In genomic region chr17:50904522-50905459, GRCh38 we compare ENCODE assay signal across 8 cellular contexts. TPM values are rescaled to one million over a fixed set of nuclear protein-coding genes. Genes with fewer than 3 reads are reported as not detected.
DNase-seq lines count a peak whose midpoint lies in the region; ATAC-seq, FAIRE-seq and TF ChIP-seq lines count a peak whose summit lies in the region.

No MANE protein-coding gene starts in this region.

- H3K9me2 ChIP-seq in Karpas-422 (replicated peaks; ENCODE audit: insufficient read depth, low read length) = no peaks in the 10 kb centered on the region
- H3K9me2 ChIP-seq in SK-N-SH = no peaks in the 10 kb centered on the region

- intact Hi-C loops in pancreas (cut with DNase I) = loop anchor here in 1 of 3 donors (5.0 kb wide), 1 partner anchor 37 kb away; the partner anchor contains the start of gene TOB1

- H3K9ac ChIP-seq in Karpas-422 (ENCODE audit: low read length) (peak overlapping the region; percentile 26; the same call in 1 of the 2 replicates), SK-N-SH (peak overlapping the region; percentile 38; the same call in 1 of the 2 replicates)

- no peak for DNase-seq in Karpas-422
- DNase-seq in SK-N-SH = peak; percentile 90
- DNase-seq in fibroblast of mammary gland (ENCODE audit: low read depth) = peak; percentile 17
- peak; percentile 84 to 94 (median 84) for DNase-seq in pancreas
- no peak for DNase-seq in Kasumi-1 (lab: John Stamatoyannopoulos, UW)
- no peak for DNase-seq in SKM-1 (lab: John Stamatoyannopoulos, UW; ENCODE audit: unreplicated experiment)

- H3K9me3 ChIP-seq in Karpas-422 (ENCODE audit: low read length) (no peaks in the 10 kb centered on the region), SK-N-SH (no peaks in the 10 kb centered on the region), pancreas (no peaks in the 10 kb centered on the region)

- peaks cover 18% of the 10 kb centered on the region for H3K4me1 ChIP-seq in Karpas-422 (ENCODE audit: low read length)
- peaks cover 13 to 42% of the 10 kb centered on the region in 2 experiments for H3K4me1 ChIP-seq in SK-N-SH (ENCODE audit: control insufficient read depth in 1 of 2, insufficient read depth in 2 of 2, low read depth in 1 of 2, low read length in 1 of 2)
- peaks cover 68 to 73% (median 73%) of the 10 kb centered on the region in 3 donors for H3K4me1 ChIP-seq in pancreas

- TF ChIP-seq EP300 in SK-N-SH (IDR thresholded peaks at IDR 0.05; ENCODE audit: borderline replicate concordance in 1 of 2, low read depth in 1 of 2, low read length in 1 of 2) = peak in 1 of 2 experiments; percentile 54; a peak in 2 of 4 replicates

- no peaks in the 10 kb centered on the region for H3F3A ChIP-seq in SK-N-SH (replicated peaks; ENCODE audit: insufficient read depth)

- no peaks in the 10 kb centered on the region for H3K79me2 ChIP-seq in Karpas-422 (ENCODE audit: low read length)
- no peaks in the 10 kb centered on the region for H3K79me2 ChIP-seq in SK-N-SH (ENCODE audit: insufficient read depth)

- H3K36me3 ChIP-seq in Karpas-422 (ENCODE audit: insufficient read depth, low read length) (no peaks in the 10 kb centered on the region), SK-N-SH (replicated peaks in 1 of 2; ENCODE audit: control insufficient read depth in 1 of 2, insufficient read depth in 2 of 2, low read length in 1 of 2) (no peaks in the 10 kb centered on the region), pancreas (no peaks in the 10 kb centered on the region)

- TF ChIP-seq RAD21 in SK-N-SH (IDR thresholded peaks at IDR 0.05; ENCODE audit: low read length) = peak; percentile 77

- ATAC-seq in pancreas = peak; percentile 47 to 64 (median 58)
- no peak for ATAC-seq in HG02642 (IDR thresholded peaks at IDR 0.05; ENCODE audit: poor library complexity, unreplicated experiment)
- no peak for ATAC-seq in GM21360 (IDR thresholded peaks at IDR 0.05; ENCODE audit: unreplicated experiment)

- no peak overlapping the region for H3K27ac ChIP-seq in Karpas-422 (ENCODE audit: low read length)
- H3K27ac ChIP-seq in SK-N-SH (ENCODE audit: low read depth in 2 of 2, low read length in 1 of 2) = peak overlapping the region; percentile 61 to 92; a peak in 3 of 4 replicates
- H3K27ac ChIP-seq in pancreas = peak overlapping the region; percentile 90 to 97 (median 94)

- no peak for FAIRE-seq in pancreas (lab: Jason Lieb, UNC)

- 71% methylated on average over 11 of the region's 16 CpGs for WGBS in SK-N-SH (ENCODE audit: low lambda C conversion rate)
- 12 to 14% methylated on average over 16 of the region's 16 CpGs for WGBS in pancreas, 2 donors

- POLR2A ChIA-PET in SK-N-SH (lab: Yijun Ruan, JAX) = interaction anchor here (1.0 to 4.9 kb wide), 13 partner anchors 15 to 142 kb away, joined by 3 to 106 read pairs (median 12); partner anchors contain the start of gene TOB1

- CTCF ChIA-PET in SK-N-SH (lab: Yijun Ruan, JAX) = interaction anchor here (0.6 to 5.8 kb wide), 20 partner anchors 13 to 121 kb away, joined by 3 to 72 read pairs (median 5); partner anchors contain the start of gene TOB1

- no peaks in the 10 kb centered on the region for H3K27me3 ChIP-seq in Karpas-422 (ENCODE audit: low read length)
- H3K27me3 ChIP-seq in SK-N-SH (ENCODE audit: insufficient read depth) = no peaks in the 10 kb centered on the region
- H3K27me3 ChIP-seq in pancreas = no peaks in the 10 kb centered on the region

- peak overlapping the region; percentile 44 for H3K4me2 ChIP-seq in Karpas-422 (ENCODE audit: low read depth, low read length, poor library complexity, severe bottlenecking)
- H3K4me2 ChIP-seq in SK-N-SH = peak overlapping the region; percentile 14; the same call in 1 of the 2 replicates

- peak overlapping the region; percentile 62; the same call in 1 of the 2 replicates for H2AFZ ChIP-seq in Karpas-422 (ENCODE audit: low read length)
- peak overlapping the region; percentile 77 for H2AFZ ChIP-seq in SK-N-SH (ENCODE audit: low read depth)

- H4K20me1 ChIP-seq in Karpas-422 (ENCODE audit: insufficient read depth, low read depth, low read length) (no peaks in the 10 kb centered on the region), SK-N-SH (ENCODE audit: insufficient read depth) (no peaks in the 10 kb centered on the region)

- TF ChIP-seq CTCF in SK-N-SH (IDR thresholded peaks at IDR 0.05) = no peak; the same call in 1 of the 2 replicates
- no peak for TF ChIP-seq CTCF in fibroblast of mammary gland (conservative IDR thresholded peaks at IDR 0.05; ENCODE audit: control insufficient read depth, insufficient read depth, low read depth, low read length)
- TF ChIP-seq CTCF in pancreas (IDR thresholded peaks at IDR 0.05) = no peak

- H3K4me3 ChIP-seq in Karpas-422 (ENCODE audit: low read length) (peak overlapping the region; percentile 33), SK-N-SH (ENCODE audit: low read depth in 2 of 2, low read length in 1 of 2) (no peak overlapping the region), fibroblast of mammary gland (ENCODE audit: control insufficient read depth, low read depth, low read length) (no peak overlapping the region), pancreas (peak overlapping the region in 2 of 4 donors; percentile 11 to 15)

TF ChIP-seq in SK-N-SH, 30 proteins besides CTCF, POLR2A, EP300 and RAD21:
- TF ChIP-seq NRF1 (IDR thresholded peaks at IDR 0.05; ENCODE audit: low read depth, low read length) (no peak), FOSL2 (IDR thresholded peaks at IDR 0.05; ENCODE audit: borderline replicate concordance, low read depth) (no peak), RXRA (IDR thresholded peaks at IDR 0.05; ENCODE audit: borderline replicate concordance, low read depth) (no peak), FOXJ3 (CRISPR knock-in tag; IDR thresholded peaks at IDR 0.05) (peak; percentile 75; the same call in 1 of the 2 replicates), RCOR1 (IDR thresholded peaks at IDR 0.05; ENCODE audit: low read length) (peak; percentile 59), CHD2 (IDR thresholded peaks at IDR 0.05; ENCODE audit: low read length, partially characterized antibody) (peak; percentile 73), GABPA (IDR thresholded peaks at IDR 0.05; ENCODE audit: low read depth) (no peak), SMC3 (IDR thresholded peaks at IDR 0.05; ENCODE audit: low read depth, low read length) (peak; percentile 59; the same call in 1 of the 2 replicates), IRF3 (IDR thresholded peaks at IDR 0.05; ENCODE audit: low read depth, low read length) (no peak), TCF12 (IDR thresholded peaks at IDR 0.05) (peak; percentile 14; the same call in 1 of the 2 replicates), NFIC (IDR thresholded peaks at IDR 0.05; ENCODE audit: borderline replicate concordance) (peak; percentile 86), USF2 (IDR thresholded peaks at IDR 0.05; ENCODE audit: borderline replicate concordance, low read depth, low read length) (no peak), TEAD4 (IDR thresholded peaks at IDR 0.05; ENCODE audit: borderline replicate concordance, insufficient read depth) (0 out of 2 replicates have a peak, but pooled peaks have one; percentile 18), GATA2 (CRISPR knock-in tag; IDR thresholded peaks at IDR 0.05) (no peak)

RNA-seq across cellular contexts. Expression of gene TOB1, which starts 38.6 kb away (rescaled TPM):
- 8.2 and 25.9 TPM in 2 replicates for total RNA-seq in Karpas-422 (2014; rRNA removed; shearing (Covaris generic); ENCODE audit: low replicate concordance)
- polyA plus RNA-seq in SK-N-SH (2012; rRNA removed) (19.3 and 21.8 TPM in 2 replicates), pancreas (10 to 100 TPM; 33.1 to 45.8 TPM)
- 18.3 and 22.8 TPM in 2 replicates for polyA plus RNA-seq in SK-N-SH (2012; cell fraction: cytosol; rRNA removed)
- 14.2 and 22.7 TPM in 2 replicates for polyA plus RNA-seq in SK-N-SH (2012; cell fraction: nucleus; rRNA removed)
- total RNA-seq in pancreas = 100 to 1,000 TPM in 3 of 6 donors, 10 to 100 TPM in 3; 65.9 to 157 (median 99.0) TPM

Comparison
In these comparisons a context has a peak if more than half of its experiments do, and no peak if none do; other contexts are left out.
1. DNase-seq: peak in SK-N-SH (single experiment), fibroblast of mammary gland (single experiment) and pancreas (6 of 6); none in Karpas-422 (single experiment), Kasumi-1 (0 of 2) and SKM-1 (single experiment).
2. ATAC-seq: peak in pancreas (4 of 4); none in HG02642 (single experiment) and GM21360 (single experiment).